19 cellular contexts compared by ENCODE assay signal in the genomic region with DNA sequence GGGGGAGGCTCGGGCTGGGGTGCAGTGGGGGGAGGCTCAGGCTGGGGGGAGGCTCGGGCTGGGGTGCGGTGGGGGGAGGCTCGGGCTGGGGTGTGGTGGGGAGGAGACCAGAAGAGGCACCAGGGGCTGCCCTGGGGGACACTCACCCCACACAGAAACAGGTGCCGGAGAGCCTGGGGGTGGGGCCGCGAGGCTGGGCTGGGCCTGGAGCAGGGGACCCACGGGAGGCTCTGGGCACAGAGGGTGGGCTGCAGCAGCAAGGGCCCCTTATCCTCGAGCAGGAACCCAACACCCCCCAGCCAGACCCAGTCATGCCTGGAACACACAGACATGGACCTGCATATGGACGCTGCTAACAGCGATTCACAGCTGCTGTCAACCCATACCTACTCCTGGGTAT. TPM values are rescaled to one million over a fixed set of nuclear protein-coding genes. Genes with fewer than 3 reads are reported as not detected.
DNase-seq lines count a peak whose midpoint lies in the region; ATAC-seq, FAIRE-seq and TF ChIP-seq lines count a peak whose summit lies in the region.
"Had no signal": no experiment of that assay in that cellular context is flagged by ENCODE, and none has a peak within 500 bp of the region (broad histone marks: within the 10 kb centered on the region; RNA-seq: fewer than 3 reads in every experiment).

No MANE protein-coding gene starts in this region.

- H3K27me3 Mint-ChIP-seq in activated naive CD4-positive, alpha-beta T cell treated with anti-CD3 and anti-CD28 coated beads, Interleukin-2, amount 50 U/mL, for 24 hours: no peaks in the 10 kb centered on the region
- H3K27me3 Mint-ChIP-seq: CD4-positive, alpha-beta T cell had no signal

- H3K27ac Mint-ChIP-seq in activated naive CD4-positive, alpha-beta T cell treated with anti-CD3 and anti-CD28 coated beads, Interleukin-2, amount 50 U/mL, for 24 hours: peak overlapping the region; percentile 35
- peak overlapping the region in 1 of 2 donors; percentile 63 for H3K27ac Mint-ChIP-seq in activated naive CD4-positive, alpha-beta T cell treated with anti-CD3 and anti-CD28 coated beads, Interleukin-2, amount 50 U/mL, for 72 hours
- H3K27ac Mint-ChIP-seq: CD4-positive, alpha-beta T cell; CD8-positive, alpha-beta T cell had no signal

- H3K36me3 ChIP-seq in HEK293 (ENCODE audit: control insufficient read depth in 2 of 2, insufficient read depth in 1 of 2, low read length in 2 of 2): peaks cover 0 to 15% of the 10 kb centered on the region in 2 experiments; a peak in 2 of 3 replicates

- H3K36me3 Mint-ChIP-seq in activated naive CD4-positive, alpha-beta T cell treated with anti-CD3 and anti-CD28 coated beads, Interleukin-2, amount 50 U/mL, for 24 hours: peaks cover 3% of the 10 kb centered on the region
- peaks cover 9 to 32% of the 10 kb centered on the region in 2 donors for H3K36me3 Mint-ChIP-seq in activated naive CD4-positive, alpha-beta T cell treated with anti-CD3 and anti-CD28 coated beads, Interleukin-2, amount 50 U/mL, for 72 hours

- DNase-seq in activated naive CD4-positive, alpha-beta T cell treated with anti-CD3 and anti-CD28 coated beads, Interleukin-2, amount 50 U/mL, for 72 hours (ENCODE audit: low spot score in 2 of 2): no peak
- no peak for DNase-seq in urothelium cell line (ENCODE audit: low spot score)
- DNase-seq: 8988T; ACHN; Caco-2; Calu3; CD4-positive, alpha-beta T cell; CD8-positive, alpha-beta T cell; DMS79 treated with DMSO at 0.1 percent for 48 hours; GF-D8 had no signal

- no peaks in the 10 kb centered on the region for H3K4me1 ChIP-seq in HEK293 (ENCODE audit: control insufficient read depth, insufficient read depth, low read length)

- POLR2A ChIA-PET in HEK293 (lab: Yijun Ruan, JAX): no interaction called here

- H3K4me3 Mint-ChIP-seq in activated naive CD4-positive, alpha-beta T cell treated with anti-CD3 and anti-CD28 coated beads, Interleukin-2, amount 50 U/mL, for 24 hours: no peak overlapping the region
- H3K4me3 Mint-ChIP-seq: CD4-positive, alpha-beta T cell; CD8-positive, alpha-beta T cell had no signal

- ATAC-seq in activated naive CD4-positive, alpha-beta T cell treated with anti-CD3 and anti-CD28 coated beads, Interleukin-2, amount 50 U/mL, for 72 hours: no peak
- no peak for ATAC-seq in GM18867 (IDR thresholded peaks at IDR 0.05; ENCODE audit: unreplicated experiment)
- ATAC-seq: CD8-positive, alpha-beta T cell had no signal

- no peak overlapping the region for H3K27ac ChIP-seq in HEK293 (ENCODE audit: extremely low read depth, low read depth, low read length)
- H3K27ac ChIP-seq: BLaER1 treated with 17β-estradiol and CSF1 and Interleukin-3, amounts not matched to agents 10 nM and 100 nM; C4-2B had no signal

- H3K4me1 Mint-ChIP-seq in activated naive CD4-positive, alpha-beta T cell treated with anti-CD3 and anti-CD28 coated beads, Interleukin-2, amount 50 U/mL, for 24 hours: peaks cover 22% of the 10 kb centered on the region

- CTCF ChIA-PET in HEK293 (lab: Yijun Ruan, JAX): no interaction called here

- H3K9me3 ChIP-seq in HEK293 (ENCODE audit: control insufficient read depth, insufficient read depth, low read depth, low read length): no peaks in the 10 kb centered on the region
- H3K9me3 ChIP-seq: Caco-2 had no signal

- FAIRE-seq in urothelium cell line (lab: Jason Lieb, UNC): no peak
- FAIRE-seq: A204.1, D721Med, G401.6, GM12891 had no signal

- no peaks in the 10 kb centered on the region for H3K9me3 Mint-ChIP-seq in activated naive CD4-positive, alpha-beta T cell treated with anti-CD3 and anti-CD28 coated beads, Interleukin-2, amount 50 U/mL, for 24 hours
- peaks cover 0 to 5% of the 10 kb centered on the region in 2 donors for H3K9me3 Mint-ChIP-seq in activated naive CD4-positive, alpha-beta T cell treated with anti-CD3 and anti-CD28 coated beads, Interleukin-2, amount 50 U/mL, for 72 hours
- H3K9me3 Mint-ChIP-seq: CD4-positive, alpha-beta T cell; CD8-positive, alpha-beta T cell had no signal

- no peak for TF ChIP-seq CTCF in HEK293 (tag by site-specific recombination; IDR thresholded peaks at IDR 0.05)

- no peak overlapping the region for H3K4me3 ChIP-seq in HEK293 (ENCODE audit: low read depth, low read length)
- H3K4me3 ChIP-seq: BLaER1 treated with 17β-estradiol and CSF1 and Interleukin-3, amounts not matched to agents 10 nM and 100 nM had no signal

TF ChIP-seq in HEK293, 187 proteins besides CTCF, POLR2A, EP300 and RAD21:
- peak; percentile 59; the same call in 1 of the 2 replicates for TF ChIP-seq ZBTB7A (tag by site-specific recombination; IDR thresholded peaks at IDR 0.05; ENCODE audit: low read depth)
- TF ChIP-seq, protein P1, sequence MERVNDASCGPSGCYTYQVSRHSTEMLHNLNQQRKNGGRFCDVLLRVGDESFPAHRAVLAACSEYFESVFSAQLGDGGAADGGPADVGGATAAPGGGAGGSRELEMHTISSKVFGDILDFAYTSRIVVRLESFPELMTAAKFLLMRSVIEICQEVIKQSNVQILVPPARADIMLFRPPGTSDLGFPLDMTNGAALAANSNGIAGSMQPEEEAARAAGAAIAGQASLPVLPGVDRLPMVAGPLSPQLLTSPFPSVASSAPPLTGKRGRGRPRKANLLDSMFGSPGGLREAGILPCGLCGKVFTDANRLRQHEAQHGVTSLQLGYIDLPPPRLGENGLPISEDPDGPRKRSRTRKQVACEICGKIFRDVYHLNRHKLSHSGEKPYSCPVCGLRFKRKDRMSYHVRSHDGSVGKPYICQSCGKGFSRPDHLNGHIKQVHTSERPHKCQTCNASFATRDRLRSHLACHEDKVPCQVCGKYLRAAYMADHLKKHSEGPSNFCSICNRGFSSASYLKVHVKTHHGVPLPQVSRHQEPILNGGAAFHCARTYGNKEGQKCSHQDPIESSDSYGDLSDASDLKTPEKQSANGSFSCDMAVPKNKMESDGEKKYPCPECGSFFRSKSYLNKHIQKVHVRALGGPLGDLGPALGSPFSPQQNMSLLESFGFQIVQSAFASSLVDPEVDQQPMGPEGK (tag by site-specific recombination; IDR thresholded peaks at IDR 0.05): 0 out of 2 replicates have a peak, but pooled peaks have one; percentile 19
- TF ChIP-seq, protein P2, sequence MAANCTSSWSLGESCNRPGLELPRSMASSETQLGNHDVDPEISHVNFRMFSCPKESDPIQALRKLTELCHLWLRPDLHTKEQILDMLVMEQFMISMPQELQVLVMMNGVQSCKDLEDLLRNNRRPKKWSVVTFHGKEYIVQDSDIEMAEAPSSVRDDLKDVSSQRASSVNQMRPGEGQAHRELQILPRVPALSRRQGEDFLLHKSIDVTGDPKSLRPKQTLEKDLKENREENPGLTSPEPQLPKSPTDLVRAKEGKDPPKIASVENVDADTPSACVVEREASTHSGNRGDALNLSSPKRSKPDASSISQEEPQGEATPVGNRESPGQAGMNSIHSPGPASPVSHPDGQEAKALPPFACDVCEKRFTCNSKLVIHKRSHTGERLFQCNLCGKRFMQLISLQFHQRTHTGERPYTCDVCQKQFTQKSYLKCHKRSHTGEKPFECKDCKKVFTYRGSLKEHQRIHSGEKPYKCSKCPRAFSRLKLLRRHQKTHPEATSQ (tag by site-specific recombination; IDR thresholded peaks at IDR 0.05): no peak

RNA-seq across cellular contexts. Expression of a gene that starts 34.3 kb away (rescaled TPM):
- total RNA-seq in activated naive CD4-positive, alpha-beta T cell treated with anti-CD3 and anti-CD28 coated beads, Interleukin-2, amount 50 U/mL, for 72 hours: 100 to 1,000 TPM; 154 to 316 TPM

RNA-seq across cellular contexts. Expression of a gene that starts 35.9 kb away (rescaled TPM):
- 100 to 1,000 TPM; 113 to 144 TPM for total RNA-seq in activated naive CD4-positive, alpha-beta T cell treated with anti-CD3 and anti-CD28 coated beads, Interleukin-2, amount 50 U/mL, for 72 hours

RNA-seq across cellular contexts. Expression of a gene that starts 42.9 kb away (rescaled TPM):
- total RNA-seq in activated naive CD4-positive, alpha-beta T cell treated with anti-CD3 and anti-CD28 coated beads, Interleukin-2, amount 50 U/mL, for 72 hours: 100 to 1,000 TPM; 248 to 259 TPM
